8 cellular contexts compared by ENCODE assay signal in genomic region chr19:53792721-53793433, GRCh38. TPM values are rescaled to one million over a fixed set of nuclear protein-coding genes. Genes with fewer than 3 reads are reported as not detected.
DNase-seq lines count a peak whose midpoint lies in the region; ATAC-seq and TF ChIP-seq lines count a peak whose summit lies in the region.

No MANE protein-coding gene starts in this region.

- no peak overlapping the region for H3K27ac ChIP-seq in effector memory CD4-positive, alpha-beta T cell (ENCODE audit: insufficient read depth, low read length, poor library complexity, severe bottlenecking)
- H3K27ac ChIP-seq in mesenchymal stem cell (ENCODE audit: low read length, poor library complexity, severe bottlenecking) = no peak overlapping the region

- no peak overlapping the region for H2BK12ac ChIP-seq in mesenchymal stem cell (ENCODE audit: low read length in 2 of 2)

- TF ChIP-seq CTCF in activated CD8-positive, alpha-beta T cell treated with anti-CD3 and anti-CD28 coated beads for 36 hours (IDR thresholded peaks at IDR 0.05) = peak; percentile 93

- ATAC-seq in HG03521 (IDR thresholded peaks at IDR 0.05; ENCODE audit: unreplicated experiment) = peak; percentile 64
- ATAC-seq in activated CD8-positive, alpha-beta T cell treated with anti-CD3 and anti-CD28 coated beads for 36 hours = peak; percentile 100

- POLR2A ChIA-PET in activated CD8-positive, alpha-beta T cell treated with anti-CD3 and anti-CD28 coated beads for 36 hours (lab: Charles Lee) = no interaction called here

- H3K27ac Mint-ChIP-seq in activated CD8-positive, alpha-beta T cell treated with anti-CD3 and anti-CD28 coated beads for 36 hours = no peak overlapping the region

- H3K9me3 Mint-ChIP-seq in activated CD8-positive, alpha-beta T cell treated with anti-CD3 and anti-CD28 coated beads for 36 hours = no peaks in the 10 kb centered on the region

- no peak overlapping the region for H3K23ac ChIP-seq in mesenchymal stem cell (ENCODE audit: low read length in 2 of 2)

- H3K9me3 ChIP-seq in effector memory CD4-positive, alpha-beta T cell (ENCODE audit: control insufficient read depth, low read length) = no peaks in the 10 kb centered on the region
- no peaks in the 10 kb centered on the region for H3K9me3 ChIP-seq in mesenchymal stem cell (ENCODE audit: control insufficient read depth, low read length)

- intact Hi-C loops in activated CD8-positive, alpha-beta T cell treated with anti-CD3 and anti-CD28 coated beads for 36 hours (cut with micrococcal nuclease) = loop anchor here (5.0 kb wide), 1 partner anchor 239 kb away; no protein-coding TSS in a partner anchor

- H3K14ac ChIP-seq in mesenchymal stem cell (ENCODE audit: low read length in 2 of 2) = no peak overlapping the region

- H3K27me3 Mint-ChIP-seq in activated CD8-positive, alpha-beta T cell treated with anti-CD3 and anti-CD28 coated beads for 36 hours = peaks cover 1% of the 10 kb centered on the region

- no peak overlapping the region for H3K4me2 ChIP-seq in mesenchymal stem cell (ENCODE audit: low read length, poor library complexity, severe bottlenecking)

- no peak overlapping the region for H3K4me3 Mint-ChIP-seq in activated CD8-positive, alpha-beta T cell treated with anti-CD3 and anti-CD28 coated beads for 36 hours

- no peaks in the 10 kb centered on the region for H3K4me1 ChIP-seq in effector memory CD4-positive, alpha-beta T cell (ENCODE audit: control insufficient read depth, insufficient read depth, low read length, poor library complexity, severe bottlenecking)
- H3K4me1 ChIP-seq in mesenchymal stem cell (ENCODE audit: control insufficient read depth, insufficient read depth, low read depth, low read length) = no peaks in the 10 kb centered on the region

- H2AFZ ChIP-seq in mesenchymal stem cell (ENCODE audit: low read depth, low read length) = no peak overlapping the region

- no peak overlapping the region for H2BK120ac ChIP-seq in mesenchymal stem cell (ENCODE audit: low read depth, low read length)

- H3K4ac ChIP-seq in mesenchymal stem cell (ENCODE audit: low read depth in 1 of 2, low read length in 2 of 2) = no peak overlapping the region

- H4K8ac ChIP-seq in mesenchymal stem cell (ENCODE audit: low read length) = peak overlapping the region; percentile 23

- CTCF ChIA-PET in activated CD8-positive, alpha-beta T cell treated with anti-CD3 and anti-CD28 coated beads for 36 hours (lab: Charles Lee) = interaction anchor here (0.6 to 2.9 kb wide), 49 partner anchors 8 to 726 kb away, joined by 3 to 23 read pairs (median 4); partner anchors contain the start of genes NLRP12 and ZNF761

- no peak overlapping the region for H2AK5ac ChIP-seq in mesenchymal stem cell (ENCODE audit: low read length, severe bottlenecking)

- H3K36me3 ChIP-seq in effector memory CD4-positive, alpha-beta T cell (ENCODE audit: control insufficient read depth, insufficient read depth, low read length) = no peaks in the 10 kb centered on the region
- H3K36me3 ChIP-seq in mesenchymal stem cell (ENCODE audit: control insufficient read depth in 1 of 2, insufficient read depth in 2 of 2, low read depth in 1 of 2, low read length in 2 of 2) = no peaks in the 10 kb centered on the region

- H3K4me3 ChIP-seq in effector memory CD4-positive, alpha-beta T cell (ENCODE audit: insufficient read depth, low read depth, low read length, poor library complexity, severe bottlenecking) = no peak overlapping the region
- no peak overlapping the region for H3K4me3 ChIP-seq in mesenchymal stem cell (ENCODE audit: insufficient read depth in 1 of 2, low read depth in 1 of 2, low read length in 2 of 2)

- H2BK15ac ChIP-seq in mesenchymal stem cell (ENCODE audit: low read depth, poor library complexity, severe bottlenecking) = no peak overlapping the region

- H3K9ac ChIP-seq in mesenchymal stem cell (ENCODE audit: low read length) = no peak overlapping the region

- no peaks in the 10 kb centered on the region for H3K4me1 Mint-ChIP-seq in activated CD8-positive, alpha-beta T cell treated with anti-CD3 and anti-CD28 coated beads for 36 hours (ENCODE audit: low read depth)

- WGBS in mesenchymal stem cell = 35% methylated on average over 9 of the region's 10 CpGs

- H3K36me3 Mint-ChIP-seq in activated CD8-positive, alpha-beta T cell treated with anti-CD3 and anti-CD28 coated beads for 36 hours (ENCODE audit: low read depth) = no peaks in the 10 kb centered on the region

- H4K91ac ChIP-seq in mesenchymal stem cell (ENCODE audit: low read length) = no peak overlapping the region

- no peak overlapping the region for H2BK5ac ChIP-seq in mesenchymal stem cell (ENCODE audit: low read depth, low read length, poor library complexity, severe bottlenecking)

- peak; percentile 52 for DNase-seq in NCI-H2107 treated with DMSO at 0.1 percent for 48 hours (lab: John Stamatoyannopoulos, UW; ENCODE audit: unreplicated experiment)
- no peak for DNase-seq in NCI-H2107 (lab: John Stamatoyannopoulos, UW)
- DNase-seq in NOMO-1 (lab: John Stamatoyannopoulos, UW; ENCODE audit: unreplicated experiment in 2 of 2) = peak; percentile 78 to 91
- peak; percentile 88 for DNase-seq in activated CD8-positive, alpha-beta T cell treated with anti-CD3 and anti-CD28 coated beads for 36 hours
- DNase-seq in effector memory CD4-positive, alpha-beta T cell = peak; percentile 23 to 60 (median 52)
- peak; percentile 71 for DNase-seq in mesenchymal stem cell
- DNase-seq in stimulated activated CD8-positive, alpha-beta memory T cell treated with anti-CD3 and anti-CD28 coated beads, Interleukin-15, amount 100 ng/mL, for 24 hours (ENCODE audit: low read depth) = peak; percentile 26

- H3K79me1 ChIP-seq in mesenchymal stem cell (replicated peaks; ENCODE audit: low read length, poor library complexity, severe bottlenecking) = no peaks in the 10 kb centered on the region

- no peak overlapping the region for H3K18ac ChIP-seq in mesenchymal stem cell (ENCODE audit: low read depth in 1 of 2, low read length in 2 of 2)

- H3K27me3 ChIP-seq in effector memory CD4-positive, alpha-beta T cell (replicated peaks; ENCODE audit: control insufficient read depth, insufficient read depth, low read length, poor library complexity, severe bottlenecking) = no peaks in the 10 kb centered on the region
- no peaks in the 10 kb centered on the region for H3K27me3 ChIP-seq in mesenchymal stem cell (ENCODE audit: control insufficient read depth in 1 of 2, insufficient read depth in 1 of 2, low read length in 2 of 2)

RNA-seq across cellular contexts. Expression of gene NLRP12, which starts 31.2 kb away (rescaled TPM):
- under 1 TPM in 1 of 2 experiments, not detected in 1; 0.07 TPM for total RNA-seq in activated CD8-positive, alpha-beta T cell treated with anti-CD3 and anti-CD28 coated beads for 36 hours
- polyA plus RNA-seq in mesenchymal stem cell (2013, experiment 1 of 2) = not detected
- polyA plus RNA-seq in mesenchymal stem cell (2013, experiment 2 of 2) = not detected
